Comparison of ENCODE assay signal across 2 cellular contexts in genomic region chr2:32375228-32375892, GRCh38.
TF ChIP-seq lines count a peak whose summit lies in the region.

No MANE protein-coding gene starts in this region.

TF ChIP-seq in HepG2, 621 proteins besides CTCF, POLR2A, EP300 and RAD21 (continued from another document):
- no peak for TF ChIP-seq ONECUT2 (CRISPR knock-in tag; IDR thresholded peaks at IDR 0.05)
- TF ChIP-seq JUND (CRISPR knock-in tag; IDR thresholded peaks at IDR 0.05): no peak
- TF ChIP-seq PLRG1 (conservative IDR thresholded peaks at IDR 0.05): no peak
- no peak for TF ChIP-seq HOXA5 (CRISPR knock-in tag; IDR thresholded peaks at IDR 0.05)
- TF ChIP-seq GABPA (IDR thresholded peaks at IDR 0.05; ENCODE audit: low read depth, low read length): no peak
- TF ChIP-seq GABPA (CRISPR knock-in tag; IDR thresholded peaks at IDR 0.05; ENCODE audit: low read depth): no peak
- TF ChIP-seq MIER3 (CRISPR knock-in tag; IDR thresholded peaks at IDR 0.05; ENCODE audit: borderline replicate concordance): no peak
- TF ChIP-seq MAFK (conservative IDR thresholded peaks at IDR 0.05 in 1 of 2, IDR thresholded peaks at IDR 0.05 in 1 of 2; ENCODE audit: low read length in 2 of 2): peak; percentile 50 to 52; a peak in 2 of 4 replicates
- no peak for TF ChIP-seq SKIL (CRISPR knock-in tag; IDR thresholded peaks at IDR 0.05; ENCODE audit: borderline replicate concordance)
- TF ChIP-seq CHCHD3 (CRISPR knock-in tag; IDR thresholded peaks at IDR 0.05): no peak
- TF ChIP-seq ZNF800 (CRISPR knock-in tag; IDR thresholded peaks at IDR 0.05): no peak
TF ChIP-seq in HepG2: peak in this region for 2.

TF ChIP-seq in HEK293, 187 proteins besides CTCF, POLR2A, EP300 and RAD21 (continued from another document and continues in another):
- TF ChIP-seq ZNF580 (tag by site-specific recombination; IDR thresholded peaks at IDR 0.05) (no peak), ZBTB6 (tag by site-specific recombination; IDR thresholded peaks at IDR 0.05) (no peak), PRDM1 (tag by site-specific recombination; IDR thresholded peaks at IDR 0.05) (no peak), INSM2 (tag by site-specific recombination; IDR thresholded peaks at IDR 0.05) (no peak), ZNF544 (tag by site-specific recombination; IDR thresholded peaks at IDR 0.05) (no peak), ZNF624 (tag by site-specific recombination; IDR thresholded peaks at IDR 0.05) (no peak), PRDM2 (tag by site-specific recombination; IDR thresholded peaks at IDR 0.05; ENCODE audit: borderline replicate concordance) (no peak), ZNF670 (tag by site-specific recombination; IDR thresholded peaks at IDR 0.05; ENCODE audit: low read depth) (no peak), ZNF37A (tag by site-specific recombination; IDR thresholded peaks at IDR 0.05) (no peak), ZFP3 (tag by site-specific recombination; IDR thresholded peaks at IDR 0.05; ENCODE audit: low read depth) (no peak), ELK4 (IDR thresholded peaks at IDR 0.05; ENCODE audit: borderline replicate concordance, low read depth, low read length) (no peak), ZNF488 (tag by site-specific recombination; IDR thresholded peaks at IDR 0.05) (no peak), ZNF175 (tag by site-specific recombination; IDR thresholded peaks at IDR 0.05) (no peak), ZNF366 (tag by site-specific recombination; conservative IDR thresholded peaks at IDR 0.05) (no peak), ZNF391 (tag by site-specific recombination; IDR thresholded peaks at IDR 0.05; ENCODE audit: borderline replicate concordance, low read depth) (no peak), ZNF639 (tag by site-specific recombination; IDR thresholded peaks at IDR 0.05) (no peak), HIC1 (tag by site-specific recombination; IDR thresholded peaks at IDR 0.05) (no peak), GLI2 (tag by site-specific recombination; IDR thresholded peaks at IDR 0.05; ENCODE audit: borderline replicate concordance, low read depth) (no peak), ZNF202 (tag by site-specific recombination; IDR thresholded peaks at IDR 0.05; ENCODE audit: borderline replicate concordance) (no peak), ZNF571 (tag by site-specific recombination; IDR thresholded peaks at IDR 0.05) (no peak), ZBTB21 (tag by site-specific recombination; IDR thresholded peaks at IDR 0.05) (no peak), ZNF132 (tag by site-specific recombination; IDR thresholded peaks at IDR 0.05; ENCODE audit: borderline replicate concordance) (no peak), ZNF629 (tag by site-specific recombination; IDR thresholded peaks at IDR 0.05) (peak; percentile 37), ZNF155 (tag by site-specific recombination; IDR thresholded peaks at IDR 0.05) (no peak), HOXC10 (CRISPR knock-in tag; IDR thresholded peaks at IDR 0.05) (no peak), ZIC2 (tag by site-specific recombination; IDR thresholded peaks at IDR 0.05) (peak; percentile 41; the same call in 1 of the 2 replicates), ZNF518A (tag by site-specific recombination; conservative IDR thresholded peaks at IDR 0.05; ENCODE audit: low read depth) (no peak), ZBTB8A (tag by site-specific recombination; IDR thresholded peaks at IDR 0.05) (peak; percentile 43; the same call in 1 of the 2 replicates), ZNF302 (tag by site-specific recombination; IDR thresholded peaks at IDR 0.05; ENCODE audit: low read depth) (no peak), ZNF664 (tag by site-specific recombination; IDR thresholded peaks at IDR 0.05) (no peak), ZNF133 (tag by site-specific recombination; IDR thresholded peaks at IDR 0.05) (no peak), FEZF1 (tag by site-specific recombination; IDR thresholded peaks at IDR 0.05) (peak; percentile 77), ZNF747 (tag by site-specific recombination; IDR thresholded peaks at IDR 0.05) (no peak), ZNF510 (tag by site-specific recombination; IDR thresholded peaks at IDR 0.05; ENCODE audit: insufficient replicate concordance) (no peak), ZNF549 (tag by site-specific recombination; IDR thresholded peaks at IDR 0.05) (no peak), ZNF48 (tag by site-specific recombination; IDR thresholded peaks at IDR 0.05) (no peak)
